ENCODE assay signal across 18 cellular contexts in the genomic region with DNA sequence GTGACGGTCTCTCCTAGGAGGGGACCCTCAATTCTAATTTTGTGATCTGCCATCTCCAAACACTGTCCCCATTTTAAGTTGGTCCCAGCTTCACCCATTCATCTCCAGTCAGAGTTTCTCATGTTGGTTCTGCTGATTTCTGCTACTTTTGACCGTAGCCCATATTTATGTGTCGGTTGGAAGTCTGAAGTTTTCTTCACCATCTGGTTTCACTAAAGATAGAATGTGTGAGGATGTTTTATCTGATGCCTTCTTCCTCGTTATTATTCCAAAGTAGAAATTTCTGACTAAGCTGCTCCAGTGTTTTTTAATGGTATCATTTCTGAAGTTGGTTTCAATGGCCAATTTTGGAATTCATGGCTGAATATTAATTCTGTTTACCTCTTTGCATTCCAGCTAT. TPM values are rescaled to one million over a fixed set of nuclear protein-coding genes. Genes with fewer than 3 reads are reported as not detected.
A peak's percentile ranks its signal among the peaks of the same experiment; 100 is the strongest.
DNase-seq lines count a peak whose midpoint lies in the region; ATAC-seq and TF ChIP-seq lines count a peak whose summit lies in the region.
"Had no signal": no experiment of that assay in that cellular context is flagged by ENCODE, and none has a peak within 500 bp of the region (broad histone marks: within the 10 kb centered on the region; RNA-seq: fewer than 3 reads in every experiment).

No MANE protein-coding gene starts in this region.

- no peaks in the 10 kb centered on the region for H3K9me3 Mint-ChIP-seq in activated CD8-positive, alpha-beta T cell treated with anti-CD3 and anti-CD28 coated beads, Interleukin-2, amount 10 ng/mL, durations not matched to agents 7 days and 5 days (ENCODE audit: insufficient read depth)

- intact Hi-C loops in heart right ventricle (cut with DNase I) = no loop called here
- intact Hi-C loops in left cardiac atrium (cut with DNase I) = no loop called here
- intact Hi-C loops in vagina (cut with DNase I) = no loop called here
- intact Hi-C loops in thyroid gland (cut with DNase I) = no loop called here

- TF ChIP-seq CTCF in heart right ventricle (IDR thresholded peaks at IDR 0.05) (no peak), RWPE2 (IDR thresholded peaks at IDR 0.05; ENCODE audit: poor library complexity, severe bottlenecking) (no peak), fibroblast of villous mesenchyme (IDR thresholded peaks at IDR 0.05; ENCODE audit: insufficient read depth, low read depth, low read length) (no peak), vagina (IDR thresholded peaks at IDR 0.05) (no peak), thyroid gland (IDR thresholded peaks at IDR 0.05) (no peak)

- H3K27me3 Mint-ChIP-seq in activated CD8-positive, alpha-beta T cell treated with anti-CD3 and anti-CD28 coated beads, Interleukin-2, amount 10 ng/mL, durations not matched to agents 7 days and 5 days (ENCODE audit: low read depth) = peaks cover 23% of the 10 kb centered on the region

- no peaks in the 10 kb centered on the region for H3K27me3 ChIP-seq in heart right ventricle
- no peaks in the 10 kb centered on the region for H3K27me3 ChIP-seq in RWPE2 (ENCODE audit: insufficient read depth, poor library complexity, severe bottlenecking)
- no peaks in the 10 kb centered on the region for H3K27me3 ChIP-seq in vagina
- no peaks in the 10 kb centered on the region for H3K27me3 ChIP-seq in thyroid gland

- no peak overlapping the region for H3K4me3 Mint-ChIP-seq in activated CD8-positive, alpha-beta T cell treated with anti-CD3 and anti-CD28 coated beads, Interleukin-2, amount 10 ng/mL, durations not matched to agents 7 days and 5 days

- no peak overlapping the region for H3K27ac Mint-ChIP-seq in activated CD8-positive, alpha-beta T cell treated with anti-CD3 and anti-CD28 coated beads, Interleukin-2, amount 10 ng/mL, durations not matched to agents 7 days and 5 days

- peaks cover 6 to 70% (median 50%) of the 10 kb centered on the region in 9 donors for H3K4me1 ChIP-seq in heart right ventricle
- H3K4me1 ChIP-seq in RWPE2 (ENCODE audit: insufficient read depth, poor library complexity, severe bottlenecking) = peaks cover 72% of the 10 kb centered on the region
- H3K4me1 ChIP-seq in vagina = peaks cover 54% of the 10 kb centered on the region
- peaks cover 13 to 27% of the 10 kb centered on the region in 2 donors for H3K4me1 ChIP-seq in thyroid gland

- H3K36me3 Mint-ChIP-seq in activated CD8-positive, alpha-beta T cell treated with anti-CD3 and anti-CD28 coated beads, Interleukin-2, amount 10 ng/mL, durations not matched to agents 7 days and 5 days (ENCODE audit: low read depth) = no peaks in the 10 kb centered on the region

- H3K27ac ChIP-seq in heart right ventricle = peak overlapping the region in 7 of 10 donors; percentile 6 to 77 (median 32)
- peak overlapping the region; percentile 90 for H3K27ac ChIP-seq in RWPE2 (ENCODE audit: poor library complexity, severe bottlenecking)
- H3K27ac ChIP-seq in vagina = peak overlapping the region; percentile 56
- H3K27ac ChIP-seq in thyroid gland = no peak overlapping the region
- H3K27ac ChIP-seq: C4-2B had no signal

- no peaks in the 10 kb centered on the region for H3K36me3 ChIP-seq in heart right ventricle
- no peaks in the 10 kb centered on the region for H3K36me3 ChIP-seq in RWPE2 (ENCODE audit: low read depth)
- H3K36me3 ChIP-seq in vagina = no peaks in the 10 kb centered on the region
- H3K36me3 ChIP-seq in thyroid gland = no peaks in the 10 kb centered on the region

- H3K4me3 ChIP-seq in heart right ventricle = no peak overlapping the region
- no peak overlapping the region for H3K4me3 ChIP-seq in RWPE2 (ENCODE audit: severe bottlenecking)
- no peak overlapping the region for H3K4me3 ChIP-seq in fibroblast of villous mesenchyme (ENCODE audit: low read depth, low read length)
- no peak overlapping the region for H3K4me3 ChIP-seq in vagina
- no peak overlapping the region for H3K4me3 ChIP-seq in thyroid gland (replicated peaks in 1 of 3)

- ATAC-seq in heart right ventricle (no peak), left cardiac atrium (no peak), RWPE2 (ENCODE audit: low read depth) (no peak)
- no peak for ATAC-seq in activated CD8-positive, alpha-beta T cell treated with anti-CD3 and anti-CD28 coated beads, Interleukin-2, amount 10 ng/mL, durations not matched to agents 7 days and 5 days
- ATAC-seq: Right ventricle myocardium inferior had no signal

- WGBS in heart right ventricle, 2 donors = 72 to 82% methylated on average over 4 of the region's 4 CpGs
- 81 to 87% methylated on average over 4 of the region's 4 CpGs for WGBS in thyroid gland, 2 donors

- TF ChIP-seq POLR2A in vagina (IDR thresholded peaks at IDR 0.05) (no peak), thyroid gland (IDR thresholded peaks at IDR 0.05) (no peak)

- H3K9me3 ChIP-seq in heart right ventricle (no peaks in the 10 kb centered on the region), RWPE2 (ENCODE audit: severe bottlenecking) (no peaks in the 10 kb centered on the region), vagina (no peaks in the 10 kb centered on the region), thyroid gland (no peaks in the 10 kb centered on the region)

- CTCF ChIA-PET in activated CD8-positive, alpha-beta T cell treated with anti-CD3 and anti-CD28 coated beads, Interleukin-2, amount 10 ng/mL, durations not matched to agents 7 days and 5 days (lab: Charles Lee) = no interaction called here

- no peak for DNase-seq in heart right ventricle
- DNase-seq in left cardiac atrium = no peak
- no peak for DNase-seq in RWPE2 (ENCODE audit: low spot score)
- DNase-seq in fibroblast of villous mesenchyme (ENCODE audit: low read depth) = peak; percentile 46
- DNase-seq in vagina (ENCODE audit: extremely low spot score in 2 of 2) = no peak
- no peak for DNase-seq in thyroid gland
- no peak for DNase-seq in GDM1 (lab: John Stamatoyannopoulos, UW)
- DNase-seq in activated CD8-positive, alpha-beta T cell treated with anti-CD3 and anti-CD28 coated beads, Interleukin-2, amount 10 ng/mL, durations not matched to agents 7 days and 5 days = no peak
- DNase-seq: DND-41, GF-D8, KG1, NCI-H1048, NCI-H1436 treated with DMSO at 0.1 percent for 48 hours, NCI-H2029 treated with DMSO at 0.1 percent for 48 hours, NCI-H510A, NCI-H774 had no signal

- no peaks in the 10 kb centered on the region for H3K4me1 Mint-ChIP-seq in activated CD8-positive, alpha-beta T cell treated with anti-CD3 and anti-CD28 coated beads, Interleukin-2, amount 10 ng/mL, durations not matched to agents 7 days and 5 days (ENCODE audit: low read depth)

- POLR2A ChIA-PET in activated CD8-positive, alpha-beta T cell treated with anti-CD3 and anti-CD28 coated beads, Interleukin-2, amount 10 ng/mL, durations not matched to agents 7 days and 5 days (lab: Charles Lee) = no interaction called here

RNA-seq across cellular contexts. Expression of a gene that starts 21.3 kb away (rescaled TPM):
- 10 to 100 TPM in 3 of 10 donors, 1 to 10 TPM in 7; 2.1 to 24.4 (median 6.5) TPM for total RNA-seq in heart right ventricle
- polyA plus RNA-seq in heart right ventricle = 1 to 10 TPM; 1.8 to 4.6 TPM
- 1 to 10 TPM; 3.5 to 4.6 TPM for total RNA-seq in left cardiac atrium
- total RNA-seq in fibroblast of villous mesenchyme = 10.3 and 22.9 TPM in 2 replicates
- total RNA-seq in vagina = 2.9 TPM
- total RNA-seq in thyroid gland = 1 to 10 TPM; 3.4 to 5.4 (median 4.6) TPM
- 1 to 10 TPM; 7.3 TPM for total RNA-seq in activated CD8-positive, alpha-beta T cell treated with anti-CD3 and anti-CD28 coated beads, Interleukin-2, amount 10 ng/mL, durations not matched to agents 7 days and 5 days

RNA-seq across cellular contexts. Expression of a gene that starts 28.9 kb away (rescaled TPM):
- 10 to 100 TPM; 12.4 to 58.5 (median 15.3) TPM for total RNA-seq in heart right ventricle
- 10 to 100 TPM in 1 of 2 donors, 1 to 10 TPM in 1; 7.8 to 17.6 TPM for polyA plus RNA-seq in heart right ventricle
- 10 to 100 TPM; 35.8 to 45.7 TPM for total RNA-seq in left cardiac atrium
- total RNA-seq in fibroblast of villous mesenchyme = 105 and 232 TPM in 2 replicates
- total RNA-seq in vagina = 27.7 TPM
- total RNA-seq in thyroid gland = 10 to 100 TPM; 29.1 to 45.8 (median 33.9) TPM
- total RNA-seq in activated CD8-positive, alpha-beta T cell treated with anti-CD3 and anti-CD28 coated beads, Interleukin-2, amount 10 ng/mL, durations not matched to agents 7 days and 5 days = 10 to 100 TPM; 23.5 to 29.2 TPM

RNA-seq across cellular contexts. Expression of a gene that starts 47.3 kb away (rescaled TPM):
- total RNA-seq in heart right ventricle (100 to 1,000 TPM in 1 of 10 donors, 10 to 100 TPM in 7, 1 to 10 TPM in 2; 8.0 to 102 (median 13.2) TPM), left cardiac atrium (10 to 100 TPM in 1 of 2 donors, 1 to 10 TPM in 1; 8.6 to 19.9 TPM), fibroblast of villous mesenchyme (61.8 and 90.2 TPM in 2 replicates), vagina (6.1 TPM), thyroid gland (10 to 100 TPM in 1 of 4 donors, 1 to 10 TPM in 3; 5.9 to 11.4 (median 8.8) TPM)
- polyA plus RNA-seq in heart right ventricle = 1 to 10 TPM; 4.7 to 7.9 TPM
- 10 to 100 TPM; 42.8 to 43.7 TPM for total RNA-seq in activated CD8-positive, alpha-beta T cell treated with anti-CD3 and anti-CD28 coated beads, Interleukin-2, amount 10 ng/mL, durations not matched to agents 7 days and 5 days

Comparison
In these comparisons a context has a peak if more than half of its experiments do, and no peak if none do; other contexts are left out.
1. H3K27ac ChIP-seq: peak in heart right ventricle (7 of 10), RWPE2 (single experiment) and vagina (single experiment); none in thyroid gland (0 of 3).